ENCODE assay signal across 13 cellular contexts in genomic region chr2:27736890-27737204, GRCh38. TPM values are rescaled to one million over a fixed set of nuclear protein-coding genes. Genes with fewer than 3 reads are reported as not detected.
A peak's percentile ranks its signal among the peaks of the same experiment; 100 is the strongest.
DNase-seq lines count a peak whose midpoint lies in the region; ATAC-seq, FAIRE-seq and TF ChIP-seq lines count a peak whose summit lies in the region.
"Had no signal": no experiment of that assay in that cellular context is flagged by ENCODE, and none has a peak within 500 bp of the region (broad histone marks: within the 10 kb centered on the region; RNA-seq: fewer than 3 reads in every experiment).

No MANE protein-coding gene starts in this region.

- H3K4me3 ChIP-seq in left ventricle myocardium inferior, result no peak overlapping the region
- H3K4me3 ChIP-seq in pancreas, result no peak overlapping the region
- no peak overlapping the region for H3K4me3 ChIP-seq in aorta (ENCODE audit: low read length in 2 of 2)

- intact Hi-C loops in left ventricle myocardium inferior (cut with micrococcal nuclease), result no loop called here
- intact Hi-C loops in left ventricle myocardium superior (cut with micrococcal nuclease), result no loop called here
- intact Hi-C loops in pancreas (cut with DNase I), result no loop called here
- intact Hi-C loops in aorta (cut with DNase I), result loop anchor here in 1 of 2 donors (5.0 kb wide), 1 partner anchor 35 kb away; the partner anchor contains the start of gene MRPL33

- H3K4me1 ChIP-seq in left ventricle myocardium inferior (peaks cover 42% of the 10 kb centered on the region), pancreas (peaks cover 0 to 35% (median 9%) of the 10 kb centered on the region in 3 donors), aorta (ENCODE audit: control insufficient read depth in 1 of 2, insufficient read depth in 2 of 2, low read length in 2 of 2) (no peaks in the 10 kb centered on the region)

- no peak for FAIRE-seq in pancreas (lab: Jason Lieb, UNC)

- H3K27me3 ChIP-seq in left ventricle myocardium inferior (ENCODE audit: low read depth) (no peaks in the 10 kb centered on the region), pancreas (no peaks in the 10 kb centered on the region), aorta (ENCODE audit: control insufficient read depth in 1 of 2, insufficient read depth in 2 of 2, low read length in 1 of 2) (no peaks in the 10 kb centered on the region)
- H3K27me3 ChIP-seq: brain microvascular endothelial cell had no signal

- DNase-seq in left ventricle myocardium inferior, result no peak
- no peak for DNase-seq in left ventricle myocardium superior
- peak; percentile 70 for DNase-seq in left lobe of liver (ENCODE audit: low spot score)
- no peak for DNase-seq in pancreas
- DNase-seq in aorta, result no peak
- no peak for DNase-seq in DMS79 treated with DMSO at 0.1 percent for 48 hours (lab: John Stamatoyannopoulos, UW)
- DNase-seq: activated gamma-delta T cell treated with Interleukin-2 at 50 U/mL for 16 hours, NCI-H187 treated with DMSO at 0.1 percent for 48 hours, NCI-H524 treated with DMSO at 0.1 percent for 48 hours, SK-N-SH had no signal

- no peaks in the 10 kb centered on the region for H3K36me3 ChIP-seq in left ventricle myocardium inferior
- H3K36me3 ChIP-seq in pancreas, result no peaks in the 10 kb centered on the region
- no peaks in the 10 kb centered on the region for H3K36me3 ChIP-seq in aorta (ENCODE audit: control insufficient read depth in 1 of 2, insufficient read depth in 2 of 2, low read length in 1 of 2)
- H3K36me3 ChIP-seq: brain microvascular endothelial cell had no signal

- no peak for ATAC-seq in left ventricle myocardium superior
- ATAC-seq in left lobe of liver, result peak; percentile 25
- ATAC-seq in pancreas, result no peak
- peak; percentile 4 for ATAC-seq in aorta (ENCODE audit: low FRiP score)
- ATAC-seq in HG03460 (IDR thresholded peaks at IDR 0.05; ENCODE audit: unreplicated experiment), result no peak
- no peak for ATAC-seq in GM19463 (IDR thresholded peaks at IDR 0.05; ENCODE audit: unreplicated experiment)

- H3K9me3 ChIP-seq in left ventricle myocardium inferior (replicated peaks) (no peaks in the 10 kb centered on the region), pancreas (no peaks in the 10 kb centered on the region), aorta (ENCODE audit: control insufficient read depth, low read length) (no peaks in the 10 kb centered on the region)
- H3K9me3 ChIP-seq: SK-N-SH had no signal

- no peak for TF ChIP-seq CTCF in left ventricle myocardium inferior (IDR thresholded peaks at IDR 0.05; ENCODE audit: borderline replicate concordance)
- TF ChIP-seq CTCF in pancreas (IDR thresholded peaks at IDR 0.05), result no peak

- H3K27ac ChIP-seq in left ventricle myocardium inferior (replicated peaks), result peak overlapping the region; percentile 89
- peak overlapping the region in 3 of 4 donors; percentile 67 to 92 (median 86) for H3K27ac ChIP-seq in pancreas
- H3K27ac ChIP-seq in aorta (ENCODE audit: low read depth in 1 of 2, low read length in 2 of 2), result peak overlapping the region in 1 of 2 donors; percentile 69

- 98 to 99% methylated on average over 6 of the region's 6 CpGs for WGBS in pancreas, 2 donors
- 94 to 97% methylated on average over 6 of the region's 6 CpGs for WGBS in aorta, 2 donors

RNA-seq across cellular contexts. Expression of gene MRPL33, which starts 34.7 kb away (rescaled TPM):
- 390 TPM for total RNA-seq in left ventricle myocardium inferior
- total RNA-seq in left ventricle myocardium superior, result 367 TPM
- total RNA-seq in left lobe of liver, result 21.3 TPM
- 10 to 100 TPM; 17.8 to 29.7 (median 26.0) TPM for total RNA-seq in pancreas
- polyA plus RNA-seq in pancreas, result 100 to 1,000 TPM in 1 of 2 donors, 10 to 100 TPM in 1; 29.2 to 120 TPM
- total RNA-seq in aorta, result 100 to 1,000 TPM in 1 of 2 donors, 10 to 100 TPM in 1; 85.0 to 116 TPM
- 100 to 1,000 TPM; 253 to 347 TPM for polyA plus RNA-seq in aorta

Comparison
In these comparisons a context has a peak if more than half of its experiments do, and no peak if none do; other contexts are left out.
1. ATAC-seq: peak in left lobe of liver (single experiment) and aorta (single experiment); none in left ventricle myocardium superior (single experiment), pancreas (0 of 4), HG03460 (single experiment) and GM19463 (single experiment).